In genomic region chr17:74443516-74444296, GRCh38 we compare ENCODE assay signal across 9 cellular contexts. TPM values are rescaled to one million over a fixed set of nuclear protein-coding genes. Genes with fewer than 3 reads are reported as not detected.
DNase-seq lines count a peak whose midpoint lies in the region; ATAC-seq and TF ChIP-seq lines count a peak whose summit lies in the region.
"Had no signal": no experiment of that assay in that cellular context is flagged by ENCODE, and none has a peak within 500 bp of the region (broad histone marks: within the 10 kb centered on the region; RNA-seq: fewer than 3 reads in every experiment).

No MANE protein-coding gene starts in this region.

- CTCF ChIA-PET in activated CD4-positive, alpha-beta memory T cell treated with anti-CD3 and anti-CD28 coated beads, Interleukin-2, amount 10 ng/mL, durations not matched to agents 7 days and 5 days (lab: Charles Lee) = interaction anchor here (1.4 to 1.8 kb wide), 3 partner anchors 9 to 75 kb away, joined by 3 to 4 read pairs (median 4); no protein-coding TSS in a partner anchor

- no peaks in the 10 kb centered on the region for H3K36me3 ChIP-seq in ES-I3 (ENCODE audit: insufficient read depth, low read length)

- H3K4me1 ChIP-seq in ES-I3 (ENCODE audit: insufficient read depth, low read length) = peaks cover 20% of the 10 kb centered on the region; the same call in 1 of the 2 replicates

- POLR2A ChIA-PET in activated CD4-positive, alpha-beta memory T cell treated with anti-CD3 and anti-CD28 coated beads, Interleukin-2, amount 10 ng/mL, durations not matched to agents 7 days and 5 days (lab: Charles Lee) = no interaction called here

- ATAC-seq in stimulated activated naive B cell treated with anti-CD40 and anti-IgM and Interleukin-4, amounts not matched to agents 10 μg/mL and 1 μg/mL and 100 μg/mL, for 72 hours (replicated peaks) = no peak

- peak overlapping the region in 1 of 2 donors; percentile 69 for H3K4me3 Mint-ChIP-seq in stimulated activated naive B cell treated with anti-CD40 and anti-IgM and Interleukin-4, amounts not matched to agents 10 μg/mL and 1 μg/mL and 100 μg/mL, for 72 hours
- H3K4me3 Mint-ChIP-seq in activated CD4-positive, alpha-beta memory T cell treated with anti-CD3 and anti-CD28 coated beads, Interleukin-2, amount 10 ng/mL, durations not matched to agents 7 days and 5 days = no peak overlapping the region

- H3K27ac Mint-ChIP-seq in stimulated activated naive B cell treated with anti-CD40 and anti-IgM and Interleukin-4, amounts not matched to agents 10 μg/mL and 1 μg/mL and 100 μg/mL, for 72 hours = peak overlapping the region; percentile 93
- no peak overlapping the region for H3K27ac Mint-ChIP-seq in activated CD4-positive, alpha-beta memory T cell treated with anti-CD3 and anti-CD28 coated beads, Interleukin-2, amount 10 ng/mL, durations not matched to agents 7 days and 5 days

- H3K4me3 ChIP-seq in coronary artery = peak overlapping the region; percentile 59

- TF ChIP-seq CTCF in coronary artery (IDR thresholded peaks at IDR 0.05) = no peak

- no peaks in the 10 kb centered on the region for H3K9me3 ChIP-seq in ES-I3 (ENCODE audit: control insufficient read depth, insufficient read depth, low read length)

- peaks cover 12 to 13% of the 10 kb centered on the region in 2 donors for H3K27me3 Mint-ChIP-seq in stimulated activated naive B cell treated with anti-CD40 and anti-IgM and Interleukin-4, amounts not matched to agents 10 μg/mL and 1 μg/mL and 100 μg/mL, for 72 hours
- H3K27me3 Mint-ChIP-seq in activated CD4-positive, alpha-beta memory T cell treated with anti-CD3 and anti-CD28 coated beads, Interleukin-2, amount 10 ng/mL, durations not matched to agents 7 days and 5 days = peaks cover 16% of the 10 kb centered on the region

- peak overlapping the region; percentile 81 to 93 for H3K27ac ChIP-seq in coronary artery

- H3K9ac ChIP-seq in ES-I3 (ENCODE audit: low read depth, low read length) = peak overlapping the region; percentile 5; the same call in 1 of the 2 replicates

- peaks cover 6 to 10% of the 10 kb centered on the region in 2 donors for H3K9me3 Mint-ChIP-seq in stimulated activated naive B cell treated with anti-CD40 and anti-IgM and Interleukin-4, amounts not matched to agents 10 μg/mL and 1 μg/mL and 100 μg/mL, for 72 hours
- H3K9me3 Mint-ChIP-seq in activated CD4-positive, alpha-beta memory T cell treated with anti-CD3 and anti-CD28 coated beads, Interleukin-2, amount 10 ng/mL, durations not matched to agents 7 days and 5 days = peaks cover 5% of the 10 kb centered on the region

- H3K4me1 Mint-ChIP-seq in stimulated activated naive B cell treated with anti-CD40 and anti-IgM and Interleukin-4, amounts not matched to agents 10 μg/mL and 1 μg/mL and 100 μg/mL, for 72 hours = peaks cover 22 to 52% of the 10 kb centered on the region in 2 donors
- peaks cover 4% of the 10 kb centered on the region for H3K4me1 Mint-ChIP-seq in activated CD4-positive, alpha-beta memory T cell treated with anti-CD3 and anti-CD28 coated beads, Interleukin-2, amount 10 ng/mL, durations not matched to agents 7 days and 5 days

- DNase-seq in coronary artery (ENCODE audit: low spot score) = no peak
- peak; percentile 50 for DNase-seq in medulla oblongata (ENCODE audit: extremely low spot score)
- no peak for DNase-seq in stimulated activated naive B cell treated with anti-CD40 and anti-IgM and Interleukin-4, amounts not matched to agents 10 μg/mL and 1 μg/mL and 100 μg/mL, for 72 hours
- no peak for DNase-seq in activated CD4-positive, alpha-beta memory T cell treated with anti-CD3 and anti-CD28 coated beads, Interleukin-2, amount 10 ng/mL, durations not matched to agents 7 days and 5 days
- DNase-seq in NCI-H82 (lab: John Stamatoyannopoulos, UW) = no peak
- no peak for DNase-seq in DMS53 treated with DMSO at 0.1 percent for 48 hours (lab: John Stamatoyannopoulos, UW; ENCODE audit: unreplicated experiment)
- no peak for DNase-seq in central memory CD4-positive, alpha-beta T cell
- DNase-seq: NCI-H1930 had no signal

- H3K36me3 Mint-ChIP-seq in stimulated activated naive B cell treated with anti-CD40 and anti-IgM and Interleukin-4, amounts not matched to agents 10 μg/mL and 1 μg/mL and 100 μg/mL, for 72 hours = peaks cover 18 to 20% of the 10 kb centered on the region in 2 donors
- peaks cover 6% of the 10 kb centered on the region for H3K36me3 Mint-ChIP-seq in activated CD4-positive, alpha-beta memory T cell treated with anti-CD3 and anti-CD28 coated beads, Interleukin-2, amount 10 ng/mL, durations not matched to agents 7 days and 5 days (ENCODE audit: low read depth)

RNA-seq across cellular contexts. Expression of gene GPRC5C, which starts 11.8 kb away (rescaled TPM):
- 1 to 10 TPM in 1 of 2 experiments, under 1 TPM in 1; 0.68 to 1.2 TPM for total RNA-seq in activated CD4-positive, alpha-beta memory T cell treated with anti-CD3 and anti-CD28 coated beads, Interleukin-2, amount 10 ng/mL, durations not matched to agents 7 days and 5 days

RNA-seq across cellular contexts. Expression of gene CD300A, which starts 22.7 kb away (rescaled TPM):
- total RNA-seq in activated CD4-positive, alpha-beta memory T cell treated with anti-CD3 and anti-CD28 coated beads, Interleukin-2, amount 10 ng/mL, durations not matched to agents 7 days and 5 days = 10 to 100 TPM; 69.5 to 74.2 TPM
